Comparison of ENCODE assay signal across 8 cellular contexts in the genomic region with DNA sequence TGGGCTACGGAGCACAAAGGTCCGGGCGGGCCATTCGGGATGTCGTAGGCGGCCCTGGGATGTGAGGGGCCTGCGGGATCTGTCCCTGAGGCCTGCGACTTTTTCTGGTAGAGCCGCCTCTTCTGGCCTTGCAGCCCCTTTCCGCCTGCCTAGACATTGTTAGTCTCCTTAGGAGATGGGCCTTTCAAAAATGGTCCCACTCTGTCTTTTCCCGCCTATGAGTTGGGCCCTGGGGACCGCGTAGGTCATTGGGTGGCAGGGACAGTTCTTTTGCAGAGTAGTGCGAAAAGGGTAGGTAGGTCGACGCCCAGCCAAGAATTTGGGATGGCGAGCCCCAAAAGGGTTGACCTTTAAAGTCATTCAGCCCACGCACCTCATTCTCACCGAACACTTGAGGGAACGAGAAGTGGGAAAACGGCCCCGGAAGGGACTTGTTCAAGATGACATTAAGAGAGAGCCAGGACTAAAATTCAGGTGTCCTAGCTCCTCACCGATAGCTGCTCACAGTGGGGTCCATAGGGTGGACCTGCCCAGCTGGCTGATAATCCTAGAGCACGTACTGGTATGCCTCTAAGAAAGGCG. TPM values are rescaled to one million over a fixed set of nuclear protein-coding genes. Genes with fewer than 3 reads are reported as not detected.
DNase-seq lines count a peak whose midpoint lies in the region; ATAC-seq and TF ChIP-seq lines count a peak whose summit lies in the region.

No MANE protein-coding gene starts in this region.

- POLR2A ChIA-PET in HEK293T (lab: Yijun Ruan, JAX): no interaction called here
- POLR2A ChIA-PET in activated CD8-positive, alpha-beta T cell treated with anti-CD3 and anti-CD28 coated beads for 36 hours (lab: Charles Lee): interaction anchor here (1.2 to 2.5 kb wide), 2 partner anchors 11 to 36 kb away, joined by 4 to 6 read pairs; no protein-coding TSS in a partner anchor

- peak overlapping the region; percentile 96 for H3K4me3 ChIP-seq in iPS DF 6.9 (ENCODE audit: low read length)
- peak overlapping the region; percentile 89 to 100 (median 98) for H3K4me3 ChIP-seq in spleen

- WGBS in iPS DF 6.9 (ENCODE audit: insufficient coverage, insufficient read length): no CpG with 5 or more reads among the region's 25 CpGs
- WGBS in spleen, 5 donors: 44 to 83% (median 51%) methylated on average over 12 to 25 of the region's 25 CpGs

- no peaks in the 10 kb centered on the region for H3K9me3 ChIP-seq in iPS DF 6.9 (ENCODE audit: control insufficient read depth, insufficient read depth, low read length)
- no peaks in the 10 kb centered on the region for H3K9me3 ChIP-seq in spleen

- peaks cover 31% of the 10 kb centered on the region for H3K36me3 Mint-ChIP-seq in activated CD8-positive, alpha-beta T cell treated with anti-CD3 and anti-CD28 coated beads for 36 hours (ENCODE audit: low read depth)

- no peak for ATAC-seq in activated CD8-positive, alpha-beta T cell treated with anti-CD3 and anti-CD28 coated beads for 36 hours
- ATAC-seq in GM21528 (IDR thresholded peaks at IDR 0.05; ENCODE audit: low FRiP score, unreplicated experiment): no peak

- TF ChIP-seq CTCF in activated CD8-positive, alpha-beta T cell treated with anti-CD3 and anti-CD28 coated beads for 36 hours (IDR thresholded peaks at IDR 0.05): no peak
- TF ChIP-seq CTCF in spleen (IDR thresholded peaks at IDR 0.05 in 8 of 11, conservative IDR thresholded peaks at IDR 0.05 in 3 of 11): no peak

- peaks cover 11% of the 10 kb centered on the region; the same call in 1 of the 2 replicates for H3K36me3 ChIP-seq in iPS DF 6.9 (ENCODE audit: control insufficient read depth, insufficient read depth, low read length)
- H3K36me3 ChIP-seq in spleen: peaks cover 3 to 43% (median 38%) of the 10 kb centered on the region in 6 donors

- intact Hi-C loops in activated CD8-positive, alpha-beta T cell treated with anti-CD3 and anti-CD28 coated beads for 36 hours (cut with micrococcal nuclease): no loop called here
- intact Hi-C loops in spleen (cut with DNase I; ENCODE audit: low total_unique reads): no loop called here

- DNase-seq in HEK293T (ENCODE audit: extremely low spot score) (no peak), iPS DF 6.9 (ENCODE audit: low read depth, low spot score) (no peak), spleen (no peak), NCI-H1436 (lab: John Stamatoyannopoulos, UW) (no peak), HT-29 (ENCODE audit: low spot score) (no peak), occipital lobe (lab: John Stamatoyannopoulos, UW) (no peak)
- no peak for DNase-seq in activated CD8-positive, alpha-beta T cell treated with anti-CD3 and anti-CD28 coated beads for 36 hours

- H3K4me3 Mint-ChIP-seq in activated CD8-positive, alpha-beta T cell treated with anti-CD3 and anti-CD28 coated beads for 36 hours: peak overlapping the region; percentile 74

- H3K27ac ChIP-seq in iPS DF 6.9 (ENCODE audit: low read length): no peak overlapping the region
- H3K27ac ChIP-seq in spleen: peak overlapping the region; percentile 81 to 96 (median 92)

- H3K27ac Mint-ChIP-seq in activated CD8-positive, alpha-beta T cell treated with anti-CD3 and anti-CD28 coated beads for 36 hours: no peak overlapping the region

- no peaks in the 10 kb centered on the region for H3K27me3 Mint-ChIP-seq in activated CD8-positive, alpha-beta T cell treated with anti-CD3 and anti-CD28 coated beads for 36 hours

- TF ChIP-seq POLR2A in spleen (IDR thresholded peaks at IDR 0.05): no peak

- CTCF ChIA-PET in HEK293T (lab: Yijun Ruan, JAX): no interaction called here
- CTCF ChIA-PET in activated CD8-positive, alpha-beta T cell treated with anti-CD3 and anti-CD28 coated beads for 36 hours (lab: Charles Lee): interaction anchor here (1.2 to 2.6 kb wide), 3 partner anchors 13 to 166 kb away, joined by 4 to 17 read pairs (median 5); no protein-coding TSS in a partner anchor

- H3K4me1 ChIP-seq in iPS DF 6.9 (ENCODE audit: control insufficient read depth, insufficient read depth, low read length) (no peaks in the 10 kb centered on the region), spleen (peaks cover 11 to 61% (median 35%) of the 10 kb centered on the region in 6 donors)

- peaks cover 32% of the 10 kb centered on the region for H3K4me1 Mint-ChIP-seq in activated CD8-positive, alpha-beta T cell treated with anti-CD3 and anti-CD28 coated beads for 36 hours (ENCODE audit: low read depth)

- H3K27me3 ChIP-seq in iPS DF 6.9 (ENCODE audit: control insufficient read depth, insufficient read depth, low read length) (no peaks in the 10 kb centered on the region), spleen (replicated peaks in 1 of 7) (no peaks in the 10 kb centered on the region)

- H3K9me3 Mint-ChIP-seq in activated CD8-positive, alpha-beta T cell treated with anti-CD3 and anti-CD28 coated beads for 36 hours: no peaks in the 10 kb centered on the region

TF ChIP-seq in HEK293T, 16 proteins besides CTCF, POLR2A, EP300 and RAD21:
- TF ChIP-seq LEF1 (IDR thresholded peaks at IDR 0.05; ENCODE audit: borderline replicate concordance): no peak
- TF ChIP-seq NFRKB (IDR thresholded peaks at IDR 0.05): no peak
- no peak for TF ChIP-seq SP1 (IDR thresholded peaks at IDR 0.05)
- no peak for TF ChIP-seq CTBP1 (IDR thresholded peaks at IDR 0.05; ENCODE audit: borderline replicate concordance)
- no peak for TF ChIP-seq FOXM1 (IDR thresholded peaks at IDR 0.05; ENCODE audit: borderline replicate concordance)
- TF ChIP-seq, protein P1, sequence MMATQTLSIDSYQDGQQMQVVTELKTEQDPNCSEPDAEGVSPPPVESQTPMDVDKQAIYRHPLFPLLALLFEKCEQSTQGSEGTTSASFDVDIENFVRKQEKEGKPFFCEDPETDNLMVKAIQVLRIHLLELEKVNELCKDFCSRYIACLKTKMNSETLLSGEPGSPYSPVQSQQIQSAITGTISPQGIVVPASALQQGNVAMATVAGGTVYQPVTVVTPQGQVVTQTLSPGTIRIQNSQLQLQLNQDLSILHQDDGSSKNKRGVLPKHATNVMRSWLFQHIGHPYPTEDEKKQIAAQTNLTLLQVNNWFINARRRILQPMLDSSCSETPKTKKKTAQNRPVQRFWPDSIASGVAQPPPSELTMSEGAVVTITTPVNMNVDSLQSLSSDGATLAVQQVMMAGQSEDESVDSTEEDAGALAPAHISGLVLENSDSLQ (IDR thresholded peaks at IDR 0.05): no peak
- TF ChIP-seq L3MBTL2 (conservative IDR thresholded peaks at IDR 0.05): 0 out of 2 replicates have a peak, but pooled peaks have one; percentile 12
- TF ChIP-seq ARNT (IDR thresholded peaks at IDR 0.05): no peak
- no peak for TF ChIP-seq FOXK2 (IDR thresholded peaks at IDR 0.05)

RNA-seq across cellular contexts. Expression of gene OTUB1, which starts 0.8 kb away (rescaled TPM):
- total RNA-seq in activated CD8-positive, alpha-beta T cell treated with anti-CD3 and anti-CD28 coated beads for 36 hours: 10 to 100 TPM; 70.1 to 73.9 TPM
- total RNA-seq in spleen (10 to 100 TPM; 56.1 to 65.8 (median 58.8) TPM), occipital lobe (25.3 TPM)
- 10 to 100 TPM; 65.5 to 89.7 (median 83.5) TPM for polyA plus RNA-seq in spleen
- total RNA-seq in HT-29 (2014; rRNA removed; shearing (Covaris generic)): 131 and 140 TPM in 2 replicates

RNA-seq across cellular contexts. Expression of gene COX8A, which starts 12.6 kb away (rescaled TPM):
- 100 to 1,000 TPM; 436 to 497 TPM for total RNA-seq in activated CD8-positive, alpha-beta T cell treated with anti-CD3 and anti-CD28 coated beads for 36 hours
- 100 to 1,000 TPM; 181 to 531 (median 217) TPM for total RNA-seq in spleen
- polyA plus RNA-seq in spleen: 100 to 1,000 TPM; 340 to 698 (median 481) TPM
- total RNA-seq in HT-29 (2014; rRNA removed; shearing (Covaris generic)): 1,404 and 1,625 TPM in 2 replicates
- total RNA-seq in occipital lobe: 190 TPM

RNA-seq across cellular contexts. Expression of gene NAA40, which starts 48.2 kb away (rescaled TPM):
- total RNA-seq in activated CD8-positive, alpha-beta T cell treated with anti-CD3 and anti-CD28 coated beads for 36 hours: 10 to 100 TPM; 18.5 to 20.5 TPM
- total RNA-seq in spleen: 10 to 100 TPM; 27.2 to 45.4 (median 35.9) TPM
- 10 to 100 TPM; 12.1 to 21.4 (median 19.8) TPM for polyA plus RNA-seq in spleen
- total RNA-seq in HT-29 (2014; rRNA removed; shearing (Covaris generic)): 14.9 and 20.0 TPM in 2 replicates
- 9.8 TPM for total RNA-seq in occipital lobe

RNA-seq across cellular contexts. Expression of gene FLRT1, which starts 48.7 kb away (rescaled TPM):
- total RNA-seq in activated CD8-positive, alpha-beta T cell treated with anti-CD3 and anti-CD28 coated beads for 36 hours: not detected
- total RNA-seq in spleen (under 1 TPM in 5 of 7 donors, not detected in 2; 0.10 to 0.51 (median 0.17) TPM), occipital lobe (5.0 TPM)
- under 1 TPM in 2 of 3 donors, not detected in 1; 0.03 to 0.16 TPM for polyA plus RNA-seq in spleen
- 0.15 TPM in 1 of 2 replicates, not detected in the other for total RNA-seq in HT-29 (2014; rRNA removed; shearing (Covaris generic))
